1 cellular context compared by ENCODE assay signal in the genomic region with DNA sequence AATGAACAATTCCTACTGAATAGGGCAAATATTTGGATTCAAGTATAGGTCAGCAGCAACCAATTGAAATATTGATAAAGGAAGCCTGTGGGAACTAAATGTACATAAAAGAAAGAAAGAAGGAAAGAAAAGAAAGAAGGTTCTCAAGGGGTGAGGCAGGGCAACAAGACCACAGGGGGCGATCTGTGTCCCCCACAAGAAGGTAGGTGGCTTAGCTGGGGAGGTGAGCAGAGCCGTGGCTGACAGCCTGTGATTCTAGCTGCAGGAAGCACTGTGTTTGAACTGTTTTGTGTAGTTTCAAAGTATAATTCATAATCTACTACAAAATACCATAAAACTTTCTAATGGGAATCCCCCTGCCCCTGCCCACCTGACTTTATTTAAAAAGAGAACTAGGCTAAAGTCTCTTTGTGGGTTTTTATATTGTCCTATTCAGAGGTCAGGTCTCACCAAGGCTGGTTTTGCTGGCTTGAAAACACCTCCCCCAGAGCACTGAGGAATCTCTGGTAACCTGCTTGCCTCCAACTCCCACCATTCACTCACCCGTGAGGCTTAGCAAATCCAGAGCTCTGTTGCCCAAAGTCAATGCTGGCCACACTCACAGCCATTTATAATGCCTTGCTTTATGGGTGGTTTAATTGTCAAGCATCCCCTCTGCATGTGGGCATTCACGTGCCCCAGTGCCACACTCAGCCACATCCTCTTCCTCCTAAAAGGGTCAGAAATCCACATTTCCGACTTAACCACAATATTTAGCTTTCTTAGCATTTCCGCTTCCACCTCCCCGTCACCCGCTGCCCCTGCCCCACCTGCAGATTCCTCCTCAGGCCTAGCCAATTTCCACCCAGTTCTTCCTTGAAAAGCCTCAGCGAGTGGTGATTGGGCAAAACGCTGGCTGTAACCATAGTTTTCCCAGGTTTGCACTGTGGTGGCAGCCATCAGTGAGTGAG.
TF ChIP-seq lines count a peak whose summit lies in the region.

No MANE protein-coding gene starts in this region.

TF ChIP-seq in WTC11, 78 proteins besides CTCF, POLR2A, EP300 and RAD21 (continued from another document):
- TF ChIP-seq, protein P1, sequence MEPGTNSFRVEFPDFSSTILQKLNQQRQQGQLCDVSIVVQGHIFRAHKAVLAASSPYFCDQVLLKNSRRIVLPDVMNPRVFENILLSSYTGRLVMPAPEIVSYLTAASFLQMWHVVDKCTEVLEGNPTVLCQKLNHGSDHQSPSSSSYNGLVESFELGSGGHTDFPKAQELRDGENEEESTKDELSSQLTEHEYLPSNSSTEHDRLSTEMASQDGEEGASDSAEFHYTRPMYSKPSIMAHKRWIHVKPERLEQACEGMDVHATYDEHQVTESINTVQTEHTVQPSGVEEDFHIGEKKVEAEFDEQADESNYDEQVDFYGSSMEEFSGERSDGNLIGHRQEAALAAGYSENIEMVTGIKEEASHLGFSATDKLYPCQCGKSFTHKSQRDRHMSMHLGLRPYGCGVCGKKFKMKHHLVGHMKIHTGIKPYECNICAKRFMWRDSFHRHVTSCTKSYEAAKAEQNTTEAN (CRISPR knock-in tag; IDR thresholded peaks at IDR 0.05): no peak
- TF ChIP-seq NR3C1 (CRISPR knock-in tag; conservative IDR thresholded peaks at IDR 0.05; ENCODE audit: low read depth) (no peak), ZNF219 (CRISPR knock-in tag; IDR thresholded peaks at IDR 0.05; ENCODE audit: borderline replicate concordance) (no peak)
- TF ChIP-seq, protein P2, sequence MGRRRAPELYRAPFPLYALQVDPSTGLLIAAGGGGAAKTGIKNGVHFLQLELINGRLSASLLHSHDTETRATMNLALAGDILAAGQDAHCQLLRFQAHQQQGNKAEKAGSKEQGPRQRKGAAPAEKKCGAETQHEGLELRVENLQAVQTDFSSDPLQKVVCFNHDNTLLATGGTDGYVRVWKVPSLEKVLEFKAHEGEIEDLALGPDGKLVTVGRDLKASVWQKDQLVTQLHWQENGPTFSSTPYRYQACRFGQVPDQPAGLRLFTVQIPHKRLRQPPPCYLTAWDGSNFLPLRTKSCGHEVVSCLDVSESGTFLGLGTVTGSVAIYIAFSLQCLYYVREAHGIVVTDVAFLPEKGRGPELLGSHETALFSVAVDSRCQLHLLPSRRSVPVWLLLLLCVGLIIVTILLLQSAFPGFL (CRISPR knock-in tag; IDR thresholded peaks at IDR 0.05; ENCODE audit: borderline replicate concordance): no peak
- TF ChIP-seq, protein P3, sequence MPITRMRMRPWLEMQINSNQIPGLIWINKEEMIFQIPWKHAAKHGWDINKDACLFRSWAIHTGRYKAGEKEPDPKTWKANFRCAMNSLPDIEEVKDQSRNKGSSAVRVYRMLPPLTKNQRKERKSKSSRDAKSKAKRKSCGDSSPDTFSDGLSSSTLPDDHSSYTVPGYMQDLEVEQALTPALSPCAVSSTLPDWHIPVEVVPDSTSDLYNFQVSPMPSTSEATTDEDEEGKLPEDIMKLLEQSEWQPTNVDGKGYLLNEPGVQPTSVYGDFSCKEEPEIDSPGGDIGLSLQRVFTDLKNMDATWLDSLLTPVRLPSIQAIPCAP (CRISPR knock-in tag; IDR thresholded peaks at IDR 0.05): no peak
